20 cellular contexts compared by ENCODE assay signal in genomic region chr1:75438355-75438754, GRCh38.
A peak's percentile ranks its signal among the peaks of the same experiment; 100 is the strongest.
DNase-seq lines count a peak whose midpoint lies in the region; ATAC-seq and TF ChIP-seq lines count a peak whose summit lies in the region.
"Had no signal": no experiment of that assay in that cellular context is flagged by ENCODE, and none has a peak within 500 bp of the region (broad histone marks: within the 10 kb centered on the region; RNA-seq: fewer than 3 reads in every experiment).

No MANE protein-coding gene starts in this region.

- TF ChIP-seq POLR2A in NB4 (IDR thresholded peaks at IDR 0.05; ENCODE audit: extremely low read depth, insufficient read length), result no peak

- no peak overlapping the region for H2BK15ac ChIP-seq in mesenchymal stem cell (ENCODE audit: low read depth, poor library complexity, severe bottlenecking)

- no peak for TF ChIP-seq CTCF in NB4 (IDR thresholded peaks at IDR 0.05; ENCODE audit: low read depth, low read length)

- H3K9me3 ChIP-seq in mesenchymal stem cell (ENCODE audit: control insufficient read depth, low read length), result peaks cover 9% of the 10 kb centered on the region
- H3K9me3 ChIP-seq: MG63, neutrophil, psoas muscle had no signal

- H3K79me1 ChIP-seq in mesenchymal stem cell (replicated peaks; ENCODE audit: low read length, poor library complexity, severe bottlenecking), result no peaks in the 10 kb centered on the region

- H3K14ac ChIP-seq in mesenchymal stem cell (ENCODE audit: low read length in 2 of 2), result no peak overlapping the region

- H3K4me3 ChIP-seq in NB4 (ENCODE audit: low read depth, low read length) (no peak overlapping the region), mesenchymal stem cell (ENCODE audit: insufficient read depth in 1 of 2, low read depth in 1 of 2, low read length in 2 of 2) (no peak overlapping the region)
- H3K4me3 ChIP-seq: lung, MG63, psoas muscle had no signal

- H2BK5ac ChIP-seq in mesenchymal stem cell (ENCODE audit: low read depth, low read length, poor library complexity, severe bottlenecking), result no peak overlapping the region

- H3K4ac ChIP-seq in mesenchymal stem cell (ENCODE audit: low read depth in 1 of 2, low read length in 2 of 2), result no peak overlapping the region

- no peak overlapping the region for H2AFZ ChIP-seq in mesenchymal stem cell (ENCODE audit: low read depth, low read length)

- H4K8ac ChIP-seq in mesenchymal stem cell (ENCODE audit: low read length), result no peak overlapping the region

- no peak overlapping the region for H4K91ac ChIP-seq in mesenchymal stem cell (ENCODE audit: low read length)

- no peaks in the 10 kb centered on the region for H3K27me3 ChIP-seq in mesenchymal stem cell (ENCODE audit: control insufficient read depth in 1 of 2, insufficient read depth in 1 of 2, low read length in 2 of 2)
- H3K27me3 ChIP-seq: MG63, neutrophil had no signal

- no peak overlapping the region for H3K4me2 ChIP-seq in mesenchymal stem cell (ENCODE audit: low read length, poor library complexity, severe bottlenecking)

- H3K36me3 ChIP-seq in mesenchymal stem cell (ENCODE audit: control insufficient read depth in 1 of 2, insufficient read depth in 2 of 2, low read depth in 1 of 2, low read length in 2 of 2), result no peaks in the 10 kb centered on the region
- H3K36me3 ChIP-seq: MG63, neutrophil had no signal

- H2BK12ac ChIP-seq in mesenchymal stem cell (ENCODE audit: low read length in 2 of 2), result no peak overlapping the region

- H3K18ac ChIP-seq in mesenchymal stem cell (ENCODE audit: low read depth in 1 of 2, low read length in 2 of 2), result no peak overlapping the region

- no peaks in the 10 kb centered on the region for H3K4me1 ChIP-seq in mesenchymal stem cell (ENCODE audit: control insufficient read depth, insufficient read depth, low read depth, low read length)
- H3K4me1 ChIP-seq: psoas muscle had no signal

- no peak overlapping the region for H3K9ac ChIP-seq in mesenchymal stem cell (ENCODE audit: low read length)

- no peak overlapping the region for H3K23ac ChIP-seq in mesenchymal stem cell (ENCODE audit: low read length in 2 of 2)

- H3K27ac ChIP-seq in mesenchymal stem cell (ENCODE audit: low read length, poor library complexity, severe bottlenecking), result no peak overlapping the region
- H3K27ac ChIP-seq: C4-2B, neutrophil, psoas muscle had no signal

- no peak overlapping the region for H2AK5ac ChIP-seq in mesenchymal stem cell (ENCODE audit: low read length, severe bottlenecking)

- ATAC-seq in HG02870 (IDR thresholded peaks at IDR 0.05; ENCODE audit: unreplicated experiment) (peak; percentile 68), HG02852 (IDR thresholded peaks at IDR 0.05; ENCODE audit: unreplicated experiment) (no peak)
- ATAC-seq: activated T-cell treated with anti-CD3 and anti-CD28 coated beads, Interleukin-2, amount 50 U/mL, for 4 hours; psoas muscle had no signal

- H2BK120ac ChIP-seq in mesenchymal stem cell (ENCODE audit: low read depth, low read length), result no peak overlapping the region

- peak; percentile 76 for DNase-seq in DMS53 (lab: John Stamatoyannopoulos, UW)
- peak; percentile 12 for DNase-seq in NB4 (ENCODE audit: low read depth)
- peak; percentile 8 for DNase-seq in astrocyte of the hippocampus (ENCODE audit: low read depth, low spot score)
- no peak for DNase-seq in mesenchymal stem cell
- no peak for DNase-seq in NCI-H1092 treated with DMSO at 0.1 percent for 48 hours (lab: John Stamatoyannopoulos, UW)
- DNase-seq: activated CD4-positive, CD25-positive, alpha-beta regulatory T cell treated with anti-CD3 and anti-CD28 coated beads, Interleukin-2, amount 50 U/mL, for 72 hours; activated CD8-positive, alpha-beta memory T cell treated with anti-CD3 and anti-CD28 coated beads for 24 hours; activated naive CD4-positive, alpha-beta T cell treated with anti-CD3 and anti-CD28 coated beads for 36 hours; activated T-cell treated with anti-CD3 and anti-CD28 coated beads, Interleukin-2, amount 50 U/mL, for 4 hours; amniotic stem cell; MG63; NCI-H2029; NCI-H446; psoas muscle; substantia nigra had no signal

Comparison
In these comparisons a context has a peak if more than half of its experiments do, and no peak if none do; other contexts are left out.
1. DNase-seq: peak in DMS53 (single experiment), NB4 (single experiment) and astrocyte of the hippocampus (single experiment); none in mesenchymal stem cell (single experiment) and NCI-H1092 treated with DMSO at 0.1 percent for 48 hours (single experiment).